ENCODE assay signal across 19 cellular contexts in genomic region chr6:4405609-4406212, GRCh38.
"Had no signal": no experiment of that assay in that cellular context is flagged by ENCODE, and none has a peak within 500 bp of the region (broad histone marks: within the 10 kb centered on the region; RNA-seq: fewer than 3 reads in every experiment).

No MANE protein-coding gene starts in this region.

- H3K27ac ChIP-seq: prostate gland, stomach, thoracic aorta had no signal

- H3K36me3 Mint-ChIP-seq: activated naive CD8-positive, alpha-beta T cell; brain had no signal

- DNase-seq: activated CD4-positive, alpha-beta T cell treated with anti-CD3 and anti-CD28 coated beads, Interleukin-2, amount 50 U/mL, for 4 hours; activated CD4-positive, CD25-positive, alpha-beta regulatory T cell treated with anti-CD3 and anti-CD28 coated beads, Interleukin-2, amount 50 U/mL, for 72 hours; activated gamma-delta T cell; activated T-cell treated with anti-CD3 and anti-CD28 coated beads, Interleukin-2, amount 50 U/mL, for 48 hours; cerebellar nuclear complex; dermis blood vessel endothelial cell; foreskin melanocyte; kidney; left ventricle myocardium superior; naive B cell; stimulated activated CD4-positive, alpha-beta T cell treated with anti-CD3 and anti-CD28 coated beads, Interleukin-15, amount 100 ng/mL, for 24 hours; stimulated activated CD4-positive, alpha-beta T cell treated with anti-CD3 and anti-CD28 coated beads, Interleukin-4, amount 100 ng/mL, for 4 hours; stomach; T-helper 2 cell had no signal

- ATAC-seq: esophagus mucosa, left ventricle myocardium superior had no signal

- H3K27me3 ChIP-seq: stomach had no signal

- H3K4me1 ChIP-seq: prostate gland had no signal

- H3K4me3 ChIP-seq: prostate gland, stomach, thoracic aorta had no signal

- H3K9me3 ChIP-seq: prostate gland, stomach, thoracic aorta had no signal

- H3K36me3 ChIP-seq: prostate gland, stomach, thoracic aorta had no signal

- H3K27ac Mint-ChIP-seq: activated naive CD8-positive, alpha-beta T cell had no signal

- H3K4me3 Mint-ChIP-seq: activated naive CD8-positive, alpha-beta T cell; brain had no signal
